In the genomic region with DNA sequence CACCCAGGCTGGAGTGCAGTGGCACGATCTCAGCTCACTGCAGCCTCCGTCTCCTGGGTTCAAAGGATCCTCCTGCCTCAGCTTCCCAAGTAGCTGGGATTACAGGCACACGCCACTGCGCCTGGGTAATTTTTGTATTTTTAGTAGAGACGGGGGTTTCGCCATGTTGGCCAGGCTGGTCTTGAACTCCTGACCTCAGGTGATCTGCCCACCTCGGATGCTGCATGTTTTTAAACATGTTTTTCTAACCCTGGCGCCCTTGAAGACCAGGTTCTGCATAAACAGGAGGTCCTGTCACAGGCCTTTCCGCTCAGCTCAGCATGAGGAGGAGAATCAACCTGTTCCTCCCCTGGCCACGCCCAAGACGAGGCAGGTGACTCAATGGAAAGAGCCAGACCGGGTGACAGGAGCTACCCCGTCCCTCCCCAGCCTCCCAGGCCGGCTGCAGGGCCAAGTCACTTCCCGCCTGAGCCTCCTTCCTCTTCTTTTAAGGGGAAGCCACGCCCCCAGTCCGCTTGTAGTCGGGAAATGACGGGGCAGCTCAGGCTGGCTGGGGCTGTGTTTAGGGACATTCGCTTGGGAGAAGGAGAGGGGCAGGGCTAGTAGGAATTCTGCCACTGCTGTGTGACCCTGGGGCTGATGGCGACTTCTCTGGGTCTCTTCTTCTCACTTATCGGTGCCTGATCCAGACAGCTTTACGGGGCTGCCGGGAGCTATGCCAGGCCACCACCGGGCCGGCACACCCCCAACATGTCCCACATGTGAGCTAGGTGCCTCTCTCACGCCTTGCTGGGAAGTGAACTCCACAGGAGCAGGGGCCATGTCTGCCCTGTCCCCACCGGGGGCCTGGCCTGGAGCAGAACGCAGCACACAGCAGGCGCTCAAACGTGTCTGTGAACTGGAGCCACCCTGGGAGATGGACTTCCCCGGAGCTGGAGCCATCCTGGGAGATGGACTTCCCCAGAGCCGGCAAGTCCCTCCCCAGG, we compare ENCODE assay signal across 8 cellular contexts. TPM values are rescaled to one million over a fixed set of nuclear protein-coding genes. Genes with fewer than 3 reads are reported as not detected.
DNase-seq lines count a peak whose midpoint lies in the region; ATAC-seq, FAIRE-seq and TF ChIP-seq lines count a peak whose summit lies in the region.

No MANE protein-coding gene starts in this region.

- H3K9ac ChIP-seq in fibroblast of lung (ENCODE audit: insufficient read depth, low read length): no peak overlapping the region

- ATAC-seq in GM21515 (IDR thresholded peaks at IDR 0.05; ENCODE audit: unreplicated experiment): peak; percentile 48

- H3K4me1 ChIP-seq in fibroblast of lung (ENCODE audit: control insufficient read depth, extremely low read depth, insufficient read depth, low read length) (peaks cover 10% of the 10 kb centered on the region), suprapubic skin (peaks cover 83% of the 10 kb centered on the region)

- H3K4me3 ChIP-seq in fibroblast of lung (replicated peaks in 1 of 4; ENCODE audit: control extremely low read depth in 1 of 4, insufficient read depth in 1 of 4, low read depth in 3 of 4, low read length in 4 of 4) (no peak overlapping the region), suprapubic skin (no peak overlapping the region)

- 74% methylated on average over 8 of the region's 33 CpGs for WGBS in suprapubic skin

- TF ChIP-seq CTCF in fibroblast of lung (conservative IDR thresholded peaks at IDR 0.05 in 1 of 2, IDR thresholded peaks at IDR 0.05 in 1 of 2; ENCODE audit: low read depth in 1 of 2, low read length in 2 of 2) (no peak), suprapubic skin (IDR thresholded peaks at IDR 0.05) (no peak)

- no peak overlapping the region for H2AFZ ChIP-seq in fibroblast of lung (ENCODE audit: low read length)

- DNase-seq in Ammon's horn (ENCODE audit: low spot score) (peak; percentile 84), NCI-H774 (lab: John Stamatoyannopoulos, UW) (peak; percentile 34), activated T-cell treated with anti-CD3 and anti-CD28 coated beads for 48 hours (ENCODE audit: low read depth) (peak; percentile 92), fibroblast of lung (ENCODE audit: low read depth in 2 of 2) (peak; percentile 11 to 76), occipital lobe (lab: John Stamatoyannopoulos, UW) (peak; percentile 50), suprapubic skin (ENCODE audit: low spot score in 2 of 2) (peak; percentile 95 to 96), H54 (ENCODE audit: insufficient read length, low spot score) (no peak)

- peaks cover 7% of the 10 kb centered on the region for H3K36me3 ChIP-seq in fibroblast of lung (ENCODE audit: control insufficient read depth, insufficient read depth, low read length)
- H3K36me3 ChIP-seq in suprapubic skin: peaks cover 6% of the 10 kb centered on the region

- no peak overlapping the region for H3K4me2 ChIP-seq in fibroblast of lung (ENCODE audit: extremely low read depth, insufficient read depth, low read length)

- no peak for TF ChIP-seq EP300 in suprapubic skin (IDR thresholded peaks at IDR 0.05)

- no peaks in the 10 kb centered on the region for H3K27me3 ChIP-seq in fibroblast of lung (ENCODE audit: control insufficient read depth, insufficient read depth, low read length)
- H3K27me3 ChIP-seq in suprapubic skin: no peaks in the 10 kb centered on the region

- H4K20me1 ChIP-seq in fibroblast of lung (ENCODE audit: control insufficient read depth, extremely low read depth, insufficient read depth, low read length): no peaks in the 10 kb centered on the region

- TF ChIP-seq POLR2A in suprapubic skin (IDR thresholded peaks at IDR 0.05) (no peak), H54 (IDR thresholded peaks at IDR 0.05; ENCODE audit: low read depth, low read length) (no peak)

- no peaks in the 10 kb centered on the region for H3K9me3 ChIP-seq in fibroblast of lung (ENCODE audit: control insufficient read depth, insufficient read depth, low read depth, low read length)
- no peaks in the 10 kb centered on the region for H3K9me3 ChIP-seq in suprapubic skin

- peak overlapping the region; percentile 57 for H3K27ac ChIP-seq in fibroblast of lung (ENCODE audit: insufficient read depth, low read length)
- peak overlapping the region; percentile 84 for H3K27ac ChIP-seq in suprapubic skin

- FAIRE-seq in H54 (lab: Jason Lieb, UNC): no peak

- H3K79me2 ChIP-seq in fibroblast of lung (ENCODE audit: control insufficient read depth, insufficient read depth, low read length): peaks cover 71% of the 10 kb centered on the region

RNA-seq across cellular contexts. Expression of a gene that starts 6.1 kb away (rescaled TPM):
- total RNA-seq in fibroblast of lung (10.9 and 12.1 TPM in 2 replicates), occipital lobe (22.9 TPM), suprapubic skin (100 to 1,000 TPM in 3 of 4 donors, 10 to 100 TPM in 1; 71.0 to 160 (median 114) TPM)
- 0.98 and 3.3 TPM in 2 replicates for polyA plus RNA-seq in fibroblast of lung
- 3.7 and 14.9 TPM in 2 replicates for polyA plus RNA-seq in fibroblast of lung (2012)
- 5.1 and 25.2 TPM in 2 replicates for polyA minus RNA-seq in fibroblast of lung (ENCODE audit: low replicate concordance)

RNA-seq across cellular contexts. Expression of a gene that starts 56.9 kb away (rescaled TPM):
- total RNA-seq in fibroblast of lung (15.7 and 23.9 TPM in 2 replicates), occipital lobe (10.6 TPM), suprapubic skin (10 to 100 TPM; 58.0 to 89.3 (median 75.0) TPM)
- polyA plus RNA-seq in fibroblast of lung: 17.8 and 25.9 TPM in 2 replicates
- 49.5 and 49.6 TPM in 2 replicates for polyA plus RNA-seq in fibroblast of lung (2012)
- 116 and 123 TPM in 2 replicates for polyA minus RNA-seq in fibroblast of lung (ENCODE audit: low replicate concordance)
